ENCODE assay signal across 11 cellular contexts in the genomic region with DNA sequence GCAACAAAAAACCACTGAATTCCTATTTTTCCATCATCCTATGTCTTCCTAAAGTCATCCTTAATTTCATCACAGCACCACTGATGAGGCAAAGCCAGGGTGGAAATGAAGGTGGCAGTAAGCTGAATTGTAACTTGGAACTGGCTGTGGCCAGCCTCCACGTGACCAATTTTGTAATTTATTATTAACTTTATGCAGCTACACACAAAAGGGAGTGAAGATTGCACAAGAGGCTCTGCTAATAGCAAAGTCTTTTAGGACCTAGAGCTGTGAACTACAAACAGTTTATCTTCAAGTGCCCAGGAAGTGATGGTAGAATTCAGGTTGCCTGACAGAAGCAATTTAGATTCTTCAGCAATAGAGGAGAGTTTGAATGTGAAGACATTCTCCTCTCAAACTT.
DNase-seq lines count a peak whose midpoint lies in the region; ATAC-seq lines count a peak whose summit lies in the region.
"Had no signal": no experiment of that assay in that cellular context is flagged by ENCODE, and none has a peak within 500 bp of the region (broad histone marks: within the 10 kb centered on the region; RNA-seq: fewer than 3 reads in every experiment).

No MANE protein-coding gene starts in this region.

- CTCF ChIA-PET in activated CD8-positive, alpha-beta T cell treated with anti-CD3 and anti-CD28 coated beads, Interleukin-2, amount 10 ng/mL, durations not matched to agents 7 days and 5 days (lab: Charles Lee) = interaction anchor here (1.9 kb wide), 1 partner anchor 317 kb away, joined by 5 read pairs; no protein-coding TSS in a partner anchor

- no peaks in the 10 kb centered on the region for H3K9me3 Mint-ChIP-seq in activated CD8-positive, alpha-beta T cell treated with anti-CD3 and anti-CD28 coated beads, Interleukin-2, amount 10 ng/mL, durations not matched to agents 7 days and 5 days (ENCODE audit: insufficient read depth)
- H3K9me3 Mint-ChIP-seq: T-helper 1 cell treated with Interleukin-12 subunit alpha and Interleukin-12 subunit beta and Interleukin-4 antibody, amounts not matched to agents 30 μg/mL and 1 μg/mL, for 36 hours had no signal

- peak; percentile 15 for ATAC-seq in activated CD8-positive, alpha-beta T cell treated with anti-CD3 and anti-CD28 coated beads, Interleukin-2, amount 10 ng/mL, durations not matched to agents 7 days and 5 days
- no peak for ATAC-seq in HG03342 (IDR thresholded peaks at IDR 0.05; ENCODE audit: unreplicated experiment)

- in situ Hi-C loops in ACHN (cut with HindIII; ENCODE audit: low pct_ligation_motif_present, low pct_unique_long_range_greater_than_20kb, low sequenced_read_pairs) = no loop called here

- no peaks in the 10 kb centered on the region for H3K36me3 Mint-ChIP-seq in activated CD8-positive, alpha-beta T cell treated with anti-CD3 and anti-CD28 coated beads, Interleukin-2, amount 10 ng/mL, durations not matched to agents 7 days and 5 days (ENCODE audit: low read depth)

- H3K4me1 Mint-ChIP-seq in activated CD8-positive, alpha-beta T cell treated with anti-CD3 and anti-CD28 coated beads, Interleukin-2, amount 10 ng/mL, durations not matched to agents 7 days and 5 days (ENCODE audit: low read depth) = peaks cover 12% of the 10 kb centered on the region

- H3K27me3 Mint-ChIP-seq in activated CD8-positive, alpha-beta T cell treated with anti-CD3 and anti-CD28 coated beads, Interleukin-2, amount 10 ng/mL, durations not matched to agents 7 days and 5 days (ENCODE audit: low read depth) = no peaks in the 10 kb centered on the region

- H3K4me3 Mint-ChIP-seq in activated CD8-positive, alpha-beta T cell treated with anti-CD3 and anti-CD28 coated beads, Interleukin-2, amount 10 ng/mL, durations not matched to agents 7 days and 5 days = no peak overlapping the region
- H3K4me3 Mint-ChIP-seq: T-helper 1 cell treated with Interleukin-12 subunit alpha and Interleukin-12 subunit beta and Interleukin-4 antibody, amounts not matched to agents 30 μg/mL and 1 μg/mL, for 36 hours had no signal

- no peak overlapping the region for H3K27ac Mint-ChIP-seq in activated CD8-positive, alpha-beta T cell treated with anti-CD3 and anti-CD28 coated beads, Interleukin-2, amount 10 ng/mL, durations not matched to agents 7 days and 5 days
- H3K27ac Mint-ChIP-seq: T-helper 1 cell treated with Interleukin-12 subunit alpha and Interleukin-12 subunit beta and Interleukin-4 antibody, amounts not matched to agents 30 μg/mL and 1 μg/mL, for 36 hours had no signal

- POLR2A ChIA-PET in activated CD8-positive, alpha-beta T cell treated with anti-CD3 and anti-CD28 coated beads, Interleukin-2, amount 10 ng/mL, durations not matched to agents 7 days and 5 days (lab: Charles Lee) = interaction anchor here (1.1 kb wide), 1 partner anchor 205 kb away, joined by 4 read pairs; no protein-coding TSS in a partner anchor

- DNase-seq in ACHN (peak; percentile 73), HCEC 1CT (peak; percentile 66), kidney tubule cell (ENCODE audit: low spot score) (peak; percentile 87), SW 1271 (lab: John Stamatoyannopoulos, UW) (no peak), SKM-1 (lab: John Stamatoyannopoulos, UW; ENCODE audit: unreplicated experiment) (no peak)
- no peak for DNase-seq in activated CD8-positive, alpha-beta T cell treated with anti-CD3 and anti-CD28 coated beads, Interleukin-2, amount 10 ng/mL, durations not matched to agents 7 days and 5 days
- no peak for DNase-seq in stimulated activated CD8-positive, alpha-beta memory T cell treated with anti-CD3 and anti-CD28 coated beads, Interleukin-4, amount 100 ng/mL, for 48 hours
- DNase-seq: DND-41, left cardiac atrium had no signal

Comparison
In these comparisons a context has a peak if more than half of its experiments do, and no peak if none do; other contexts are left out.
1. DNase-seq: peak in ACHN (single experiment), HCEC 1CT (single experiment) and kidney tubule cell (single experiment); none in activated CD8-positive, alpha-beta T cell treated with anti-CD3 and anti-CD28 coated beads, Interleukin-2, amount 10 ng/mL, durations not matched to agents 7 days and 5 days (single experiment), SW 1271 (0 of 2), SKM-1 (single experiment) and stimulated activated CD8-positive, alpha-beta memory T cell treated with anti-CD3 and anti-CD28 coated beads, Interleukin-4, amount 100 ng/mL, for 48 hours (single experiment).